ENCODE assay signal across 8 cellular contexts in genomic region chr22:17121235-17122195, GRCh38. TPM values are rescaled to one million over a fixed set of nuclear protein-coding genes. Genes with fewer than 3 reads are reported as not detected.
DNase-seq lines count a peak whose midpoint lies in the region; ATAC-seq and TF ChIP-seq lines count a peak whose summit lies in the region.

Gene TMEM121B, minus strand, starts transcription at chr22:17121360. Its CDS starts 233 bp downstream, at chr22:17121127.

- H3K36me3 Mint-ChIP-seq in GM23338 (ENCODE audit: low read depth) = no peaks in the 10 kb centered on the region
- no peaks in the 10 kb centered on the region for H3K36me3 Mint-ChIP-seq in activated naive CD8-positive, alpha-beta T cell treated with anti-CD3 and anti-CD28 coated beads for 36 hours

- H3K27ac Mint-ChIP-seq in GM23338 = peak within 1 kb of the TSS; percentile 52; the same call in 1 of the 2 replicates
- no peak within 1 kb of the TSS for H3K27ac Mint-ChIP-seq in activated naive CD8-positive, alpha-beta T cell treated with anti-CD3 and anti-CD28 coated beads for 36 hours

- H3K36me3 ChIP-seq in GM23338 (ENCODE audit: insufficient read depth) (no peaks in the 10 kb centered on the region), parathyroid adenoma (ENCODE audit: control insufficient read depth, insufficient read depth, low read length) (no peaks in the 10 kb centered on the region)

- CTCF ChIA-PET in AG04449 (lab: Yijun Ruan, JAX) = interaction anchor here (1.0 kb wide), 1 partner anchor 50 kb away, joined by 3 read pairs; no protein-coding TSS in a partner anchor

- no peaks in the 10 kb centered on the region for H3K9me3 ChIP-seq in parathyroid adenoma (ENCODE audit: control insufficient read depth, low read length)

- H3K4me3 ChIP-seq in AG04449 (ENCODE audit: low read depth, low read length) (peak within 1 kb of the TSS; percentile 36), GM23338 (peak within 1 kb of the TSS; percentile 75), parathyroid adenoma (ENCODE audit: low read depth, low read length) (peak within 1 kb of the TSS; percentile 33)

- H3F3A ChIP-seq in GM23338 (replicated peaks; ENCODE audit: low read depth) = peaks cover 15% of the 10 kb centered on the region; the same call in 1 of the 2 replicates

- peaks cover 28% of the 10 kb centered on the region for H3K4me1 Mint-ChIP-seq in GM23338
- H3K4me1 Mint-ChIP-seq in activated naive CD8-positive, alpha-beta T cell treated with anti-CD3 and anti-CD28 coated beads for 36 hours = peaks cover 30% of the 10 kb centered on the region

- no peaks in the 10 kb centered on the region for H3K79me2 ChIP-seq in GM23338 (replicated peaks; ENCODE audit: insufficient read depth)
- no peaks in the 10 kb centered on the region for H3K79me2 ChIP-seq in parathyroid adenoma

- DNase-seq in AG04449 (ENCODE audit: low read depth, low spot score) (no peak), GM23338 (ENCODE audit: low spot score) (peak; percentile 98), NCI-H460 (ENCODE audit: extremely low read depth, low read depth) (peak; percentile 8), left cardiac atrium (peak; percentile 83)
- peak; percentile 27 for DNase-seq in activated naive CD8-positive, alpha-beta T cell treated with anti-CD3 and anti-CD28 coated beads for 36 hours
- DNase-seq in activated effector memory CD4-positive, alpha-beta T cell treated with anti-CD3 and anti-CD28 coated beads, Interleukin-2, amount 50 U/mL, for 16 hours = no peak

- ATAC-seq in GM23338 (peak; percentile 72), left cardiac atrium (peak; percentile 66 to 82), HG02759 (IDR thresholded peaks at IDR 0.05; ENCODE audit: unreplicated experiment) (no peak)

- POLR2A ChIA-PET in AG04449 (lab: Yijun Ruan, JAX) = no interaction called here

- H3K4me3 Mint-ChIP-seq in GM23338 = peak within 1 kb of the TSS; percentile 82
- peak within 1 kb of the TSS; percentile 74 for H3K4me3 Mint-ChIP-seq in activated naive CD8-positive, alpha-beta T cell treated with anti-CD3 and anti-CD28 coated beads for 36 hours

- H3K4me1 ChIP-seq in GM23338 (ENCODE audit: insufficient read depth) = peaks cover 24% of the 10 kb centered on the region
- H3K4me1 ChIP-seq in parathyroid adenoma = no peaks in the 10 kb centered on the region

- H3K4me2 ChIP-seq in GM23338 (peak within 1 kb of the TSS; percentile 88), parathyroid adenoma (ENCODE audit: low read length) (peak within 1 kb of the TSS; percentile 58)

- no peaks in the 10 kb centered on the region; the same call in 2 of the 3 replicates for H3K9me3 Mint-ChIP-seq in GM23338
- H3K9me3 Mint-ChIP-seq in activated naive CD8-positive, alpha-beta T cell treated with anti-CD3 and anti-CD28 coated beads for 36 hours = no peaks in the 10 kb centered on the region

- peak within 1 kb of the TSS; percentile 99 for H2AFZ ChIP-seq in GM23338
- H2AFZ ChIP-seq in parathyroid adenoma = peak within 1 kb of the TSS; percentile 35

- H3K9me2 ChIP-seq in GM23338 (ENCODE audit: insufficient read depth) = no peaks in the 10 kb centered on the region

- H4K20me1 ChIP-seq in GM23338 (replicated peaks; ENCODE audit: insufficient read depth) = 0 out of 2 replicates have a peak, but pooled peaks cover 3% of the 10 kb centered on the region

- no peak within 1 kb of the TSS for H3K9ac ChIP-seq in parathyroid adenoma

- peaks cover 18% of the 10 kb centered on the region for H3K27me3 Mint-ChIP-seq in GM23338 (ENCODE audit: insufficient read depth, low read depth, poor library complexity)
- H3K27me3 Mint-ChIP-seq in activated naive CD8-positive, alpha-beta T cell treated with anti-CD3 and anti-CD28 coated beads for 36 hours = peaks cover 25% of the 10 kb centered on the region

- H3K27me3 ChIP-seq in GM23338 (ENCODE audit: insufficient read depth) = peaks cover 10% of the 10 kb centered on the region; the same call in 1 of the 2 replicates
- H3K27me3 ChIP-seq in parathyroid adenoma (ENCODE audit: control insufficient read depth, insufficient read depth, low read length) = peaks cover 6% of the 10 kb centered on the region

- TF ChIP-seq CTCF in AG04449 (IDR thresholded peaks at IDR 0.05; ENCODE audit: insufficient read depth, low read length, missing control alignments) = no peak
- no peak for TF ChIP-seq CTCF in GM23338 (conservative IDR thresholded peaks at IDR 0.05; ENCODE audit: low read depth in 2 of 2)
- TF ChIP-seq CTCF in parathyroid adenoma (IDR thresholded peaks at IDR 0.05) = no peak

- 0 out of 2 replicates have a peak within 1 kb of the TSS, but pooled peaks have one; percentile 32 for H3K27ac ChIP-seq in GM23338 (ENCODE audit: low read depth)
- peak within 1 kb of the TSS; percentile 39 for H3K27ac ChIP-seq in parathyroid adenoma

- intact Hi-C loops in left cardiac atrium (cut with DNase I) = no loop called here

TF ChIP-seq in GM23338, 12 proteins besides CTCF, POLR2A, EP300 and RAD21 (continues in another document):
- no peak for TF ChIP-seq REST (IDR thresholded peaks at IDR 0.05; ENCODE audit: unreplicated experiment)
- no peak for TF ChIP-seq ZNF331 (CRISPR knock-in tag; IDR thresholded peaks at IDR 0.05; ENCODE audit: low read depth)
- TF ChIP-seq JUNB (IDR thresholded peaks at IDR 0.05; ENCODE audit: unreplicated experiment) = no peak

RNA-seq across cellular contexts. Expression of gene TMEM121B, which starts in this region (rescaled TPM):
- 6.4 and 7.2 TPM in 2 replicates for total RNA-seq in GM23338 (2014; rRNA removed; shearing (Covaris generic))
- polyA plus RNA-seq in GM23338 (2016; fragmentation: Nextera tagmentation; extraction: Ambion mirVana) = 2.0 and 2.4 TPM in 2 replicates
- not detected in 2 replicates for total RNA-seq in NCI-H460 (2014; rRNA removed; shearing (Covaris generic))
- not detected in 2 replicates for polyA plus RNA-seq in NCI-H460 (2014; cell fraction: nucleus; rRNA removed)
- total RNA-seq in activated naive CD8-positive, alpha-beta T cell treated with anti-CD3 and anti-CD28 coated beads for 36 hours = under 1 TPM; 0.27 to 0.36 TPM
- under 1 TPM; 0.80 to 0.97 TPM for total RNA-seq in left cardiac atrium

Comparison
In these comparisons a context has a peak if more than half of its experiments do, and no peak if none do; other contexts are left out.
1. Peak in DNase-seq in NCI-H460; RNA of the gene not detected or under 1 TPM.
2. Peak in DNase-seq in activated naive CD8-positive, alpha-beta T cell treated with anti-CD3 and anti-CD28 coated beads for 36 hours; RNA of the gene not detected or under 1 TPM.
3. Peak in DNase-seq and ATAC-seq in left cardiac atrium; RNA of the gene not detected or under 1 TPM.